18 cellular contexts compared by ENCODE assay signal in the genomic region with DNA sequence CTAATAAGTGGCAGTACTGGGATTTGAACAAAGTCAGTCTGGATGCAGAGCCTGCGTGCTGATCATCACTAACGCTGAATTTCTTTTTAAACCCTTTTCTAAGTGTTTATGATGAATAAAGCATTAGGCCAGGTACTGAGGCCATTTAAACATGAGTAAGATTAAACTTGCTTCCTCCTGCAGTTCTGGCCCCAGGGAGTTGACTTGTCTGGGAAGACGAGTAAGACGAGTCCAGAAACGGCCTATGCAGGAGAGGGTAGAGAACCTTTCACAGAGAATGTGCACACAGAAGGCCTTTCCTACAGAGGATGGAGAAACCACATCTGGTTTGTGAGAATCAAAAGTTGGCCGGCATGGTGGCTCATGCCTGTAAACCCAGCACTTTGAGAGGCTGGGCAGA. TPM values are rescaled to one million over a fixed set of nuclear protein-coding genes. Genes with fewer than 3 reads are reported as not detected.
DNase-seq lines count a peak whose midpoint lies in the region; ATAC-seq and TF ChIP-seq lines count a peak whose summit lies in the region.
"Had no signal": no experiment of that assay in that cellular context is flagged by ENCODE, and none has a peak within 500 bp of the region (broad histone marks: within the 10 kb centered on the region; RNA-seq: fewer than 3 reads in every experiment).

No MANE protein-coding gene starts in this region.

- DNase-seq in left ventricle myocardium inferior (no peak), right cardiac atrium (no peak), epithelial cell of esophagus (ENCODE audit: low read depth) (peak; percentile 89), HCEC 1CT (no peak), nucleus accumbens (lab: John Stamatoyannopoulos, UW) (no peak), HuH-7.5 (ENCODE audit: low spot score) (no peak), T1000 (lab: John Stamatoyannopoulos, UW) (no peak)
- DNase-seq: BE2C; CD4-positive, alpha-beta memory T cell; DMS153; KBM-7; NCI-H1105 treated with DMSO at 0.1 percent for 48 hours; NCI-H1694; NCI-H510A; NCI-H748 treated with DMSO at 0.1 percent for 48 hours; SHP77 had no signal

- no peak overlapping the region for H3K4me3 ChIP-seq in left ventricle myocardium inferior
- no peak overlapping the region for H3K4me3 ChIP-seq in right cardiac atrium (ENCODE audit: low read length)
- H3K4me3 ChIP-seq in epithelial cell of esophagus (ENCODE audit: low read length) = no peak overlapping the region
- no peak overlapping the region for H3K4me3 ChIP-seq in mesodermal cell (ENCODE audit: extremely low read depth, insufficient read depth, low read length, poor library complexity, severe bottlenecking)

- WGBS in right cardiac atrium = 88% methylated on average over 6 of the region's 6 CpGs
- WGBS in mesodermal cell (ENCODE audit: insufficient coverage in 2 of 2), 2 experiments = 91 to 95% methylated on average over 6 of the region's 6 CpGs

- H3K36me3 ChIP-seq in left ventricle myocardium inferior (no peaks in the 10 kb centered on the region), mesodermal cell (ENCODE audit: control insufficient read depth, insufficient read depth, low read length) (peaks cover 22% of the 10 kb centered on the region)
- H3K36me3 ChIP-seq: BE2C had no signal

- H3K27ac ChIP-seq in left ventricle myocardium inferior (replicated peaks) = peak overlapping the region; percentile 89
- no peak overlapping the region for H3K27ac ChIP-seq in right cardiac atrium (ENCODE audit: low read length)
- H3K27ac ChIP-seq in mesodermal cell (ENCODE audit: low read depth, low read length, severe bottlenecking) = peak overlapping the region; percentile 6

- H3K9me3 ChIP-seq in left ventricle myocardium inferior (replicated peaks) (no peaks in the 10 kb centered on the region), right cardiac atrium (ENCODE audit: control insufficient read depth, low read length) (no peaks in the 10 kb centered on the region), mesodermal cell (ENCODE audit: control insufficient read depth, low read length) (no peaks in the 10 kb centered on the region)
- H3K9me3 ChIP-seq: BE2C had no signal

- TF ChIP-seq CTCF in left ventricle myocardium inferior (IDR thresholded peaks at IDR 0.05; ENCODE audit: borderline replicate concordance) (no peak), epithelial cell of esophagus (IDR thresholded peaks at IDR 0.05; ENCODE audit: insufficient read depth, low read depth, low read length, missing control alignments) (no peak)

- H3K4me1 ChIP-seq in left ventricle myocardium inferior (peaks cover 39% of the 10 kb centered on the region), right cardiac atrium (ENCODE audit: control insufficient read depth, insufficient read depth, low read length) (peaks cover 6% of the 10 kb centered on the region), mesodermal cell (ENCODE audit: control insufficient read depth, insufficient read depth, low read length, poor library complexity, severe bottlenecking) (peaks cover 24% of the 10 kb centered on the region)

- no peak for ATAC-seq in right cardiac atrium

- H3K27me3 ChIP-seq in left ventricle myocardium inferior (ENCODE audit: low read depth) (no peaks in the 10 kb centered on the region), right cardiac atrium (ENCODE audit: control insufficient read depth, insufficient read depth) (no peaks in the 10 kb centered on the region)
- H3K27me3 ChIP-seq: BE2C had no signal

- intact Hi-C loops in left ventricle myocardium inferior (cut with micrococcal nuclease) = no loop called here
- intact Hi-C loops in right cardiac atrium (cut with DNase I) = no loop called here

RNA-seq across cellular contexts. Expression of gene SPRY4, which starts 42.9 kb away (rescaled TPM):
- total RNA-seq in left ventricle myocardium inferior = 10.2 TPM
- total RNA-seq in right cardiac atrium = 10 to 100 TPM in 2 of 4 donors, 1 to 10 TPM in 2; 8.3 to 18.3 (median 11.7) TPM
- 8.1 TPM for polyA plus RNA-seq in right cardiac atrium
- polyA plus RNA-seq in mesodermal cell (2013, experiment 1 of 2) = 147 TPM
- polyA plus RNA-seq in mesodermal cell (2013, experiment 2 of 2) = 117 TPM
- total RNA-seq: CD4-positive, alpha-beta memory T cell; OCI-LY7 had no signal
- polyA plus RNA-seq: CD4-positive, alpha-beta memory T cell had no signal
